In genomic region chr6:30312266-30312665, GRCh38 we compare ENCODE assay signal across 19 cellular contexts.
"Had no signal": no experiment of that assay in that cellular context is flagged by ENCODE, and none has a peak within 500 bp of the region (broad histone marks: within the 10 kb centered on the region; RNA-seq: fewer than 3 reads in every experiment).

No MANE protein-coding gene starts in this region.

- H3K36me3 ChIP-seq: colonic mucosa had no signal

- H2AFZ ChIP-seq: hepatocyte had no signal

- H3K4me2 ChIP-seq: hepatocyte had no signal

- H3K27me3 ChIP-seq: colonic mucosa, esophagus muscularis mucosa, foreskin keratinocyte, gastroesophageal sphincter, heart left ventricle, hepatocyte, left lung had no signal

- H3K4me1 ChIP-seq: colonic mucosa, esophagus muscularis mucosa, foreskin keratinocyte, gastroesophageal sphincter, lower lobe of right lung had no signal

- H3K27ac ChIP-seq: colonic mucosa, esophagus muscularis mucosa, foreskin keratinocyte, gastroesophageal sphincter, heart left ventricle, hepatocyte, left lung, lower lobe of right lung had no signal

- DNase-seq: colonic mucosa; cortex of kidney; effector memory CD4-positive, alpha-beta T cell; foreskin keratinocyte; heart left ventricle; hypothalamus; immature natural killer cell; islet precursor cell; kidney; kidney glomerular epithelial cell; left cardiac atrium; left lung; left ventricle myocardium superior; lower lobe of right lung; mucosa of descending colon; naive B cell had no signal

- H3K9me3 ChIP-seq: colonic mucosa, esophagus muscularis mucosa, gastroesophageal sphincter, heart left ventricle, left lung, lower lobe of right lung, mucosa of descending colon had no signal

- ATAC-seq: foreskin keratinocyte, gastroesophageal sphincter, heart left ventricle, left lung, left ventricle myocardium superior, mucosa of descending colon had no signal

- H3K4me3 ChIP-seq: colonic mucosa, esophagus muscularis mucosa, gastroesophageal sphincter, heart left ventricle, hepatocyte, left lung, lower lobe of right lung, mucosa of descending colon had no signal
